8 cellular contexts compared by ENCODE assay signal in the genomic region with DNA sequence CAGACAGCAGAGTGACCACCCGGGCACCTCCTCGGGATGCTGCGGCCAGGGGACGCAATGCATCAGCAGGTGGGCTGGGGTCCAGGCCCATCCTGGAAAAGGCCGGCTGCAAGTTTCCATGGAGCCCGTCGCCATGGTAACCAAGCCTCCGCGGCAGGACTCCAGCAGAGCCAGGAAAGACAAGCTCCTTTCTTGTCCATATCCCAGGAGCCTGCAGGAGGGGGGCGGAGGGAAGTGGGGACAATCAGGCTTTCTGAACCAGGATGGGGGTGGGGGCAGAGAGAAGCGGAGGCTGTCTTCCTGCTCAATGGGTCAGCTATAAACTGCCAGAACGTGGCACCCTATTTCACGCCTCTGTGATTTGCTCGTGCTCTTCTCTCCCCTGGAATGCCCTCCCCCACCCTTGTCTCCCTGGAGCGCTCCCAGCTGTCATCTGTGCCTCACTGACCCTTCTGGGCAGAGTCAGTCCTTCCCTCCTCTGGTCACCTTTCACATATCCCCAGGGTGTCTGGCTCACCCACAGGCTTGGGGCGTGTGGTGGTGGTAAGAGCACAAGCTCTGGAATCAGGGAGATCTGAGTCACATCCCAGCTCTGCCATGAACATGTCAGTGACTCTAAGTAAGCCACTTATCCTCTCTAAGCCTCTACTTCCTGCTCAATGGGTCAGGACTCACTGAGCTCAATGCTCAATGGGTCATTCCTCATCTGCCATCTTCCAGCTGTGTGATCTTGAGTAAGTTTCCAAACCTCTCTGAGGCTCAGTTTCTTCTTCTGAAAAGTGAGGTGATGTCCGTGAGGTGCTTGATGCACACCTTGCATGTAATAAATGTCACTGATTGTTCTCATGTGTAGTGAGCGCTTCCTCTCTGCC. TPM values are rescaled to one million over a fixed set of nuclear protein-coding genes. Genes with fewer than 3 reads are reported as not detected.
DNase-seq lines count a peak whose midpoint lies in the region; ATAC-seq and TF ChIP-seq lines count a peak whose summit lies in the region.

No MANE protein-coding gene starts in this region.

- no peak for TF ChIP-seq CTCF in adrenal gland (IDR thresholded peaks at IDR 0.05)

- no peak for TF ChIP-seq POLR2A in adrenal gland (IDR thresholded peaks at IDR 0.05)

- WGBS in adrenal gland, 4 donors, result 43 to 57% (median 48%) methylated on average over 7 to 18 of the region's 18 CpGs

- H3K9me3 ChIP-seq in adrenal gland (replicated peaks in 1 of 3), result no peaks in the 10 kb centered on the region

- H3K4me3 ChIP-seq in adrenal gland, result no peak overlapping the region

- peak; percentile 90 for ATAC-seq in sciatic nerve
- ATAC-seq in HG03097 (IDR thresholded peaks at IDR 0.05; ENCODE audit: low FRiP score, unreplicated experiment), result no peak
- no peak for ATAC-seq in GM21423 (IDR thresholded peaks at IDR 0.05; ENCODE audit: unreplicated experiment)

- peak overlapping the region in 1 of 5 donors; percentile 61 for H3K27ac ChIP-seq in adrenal gland

- H3K36me3 ChIP-seq in adrenal gland (replicated peaks in 1 of 2), result no peaks in the 10 kb centered on the region

- peaks cover 0 to 13% of the 10 kb centered on the region in 2 donors for H3K4me1 ChIP-seq in adrenal gland (replicated peaks in 1 of 2)

- DNase-seq in NCI-H2196 (lab: John Stamatoyannopoulos, UW; ENCODE audit: unreplicated experiment) (peak; percentile 54), NCI-H2196 treated with DMSO at 0.1 percent for 48 hours (lab: John Stamatoyannopoulos, UW; ENCODE audit: unreplicated experiment) (no peak), adrenal gland (peak in 5 of 7 donors; percentile 53 to 80 (median 63)), hippocampal formation (lab: John Stamatoyannopoulos, UW) (peak; percentile 83 to 92), sciatic nerve (ENCODE audit: low spot score) (peak; percentile 93)
- no peak for DNase-seq in activated CD4-positive, CD25-positive, alpha-beta regulatory T cell treated with anti-CD3 and anti-CD28 coated beads, Interleukin-2, amount 50 U/mL, for 72 hours

- intact Hi-C loops in adrenal gland (cut with DNase I) (no loop called here), sciatic nerve (cut with DNase I) (no loop called here)

- no peaks in the 10 kb centered on the region for H3K27me3 ChIP-seq in adrenal gland

RNA-seq across cellular contexts. Expression of a gene that starts 58.9 kb away (rescaled TPM):
- total RNA-seq in adrenal gland (100 to 1,000 TPM in 5 of 8 donors, 10 to 100 TPM in 3; 24.0 to 176 (median 130) TPM), sciatic nerve (65.0 TPM)
- polyA plus RNA-seq in adrenal gland, result 100 to 1,000 TPM in 1 of 3 donors, 10 to 100 TPM in 2; 85.9 to 177 (median 97.1) TPM

Comparison
In these comparisons a context has a peak if more than half of its experiments do, and no peak if none do; other contexts are left out.
1. DNase-seq: peak in NCI-H2196 (single experiment), adrenal gland (5 of 7), hippocampal formation (2 of 2) and sciatic nerve (single experiment); none in NCI-H2196 treated with DMSO at 0.1 percent for 48 hours (single experiment) and activated CD4-positive, CD25-positive, alpha-beta regulatory T cell treated with anti-CD3 and anti-CD28 coated beads, Interleukin-2, amount 50 U/mL, for 72 hours (single experiment).